Comparison of ENCODE assay signal across 14 cellular contexts in genomic region chr13:50149932-50150331, GRCh38.
A peak's percentile ranks its signal among the peaks of the same experiment; 100 is the strongest.
DNase-seq lines count a peak whose midpoint lies in the region; ATAC-seq and TF ChIP-seq lines count a peak whose summit lies in the region.
"Had no signal": no experiment of that assay in that cellular context is flagged by ENCODE, and none has a peak within 500 bp of the region (broad histone marks: within the 10 kb centered on the region; RNA-seq: fewer than 3 reads in every experiment).

No MANE protein-coding gene starts in this region.

- peak; percentile 94 for ATAC-seq in Right ventricle myocardium superior (ENCODE audit: poor library complexity)
- ATAC-seq: foreskin keratinocyte had no signal

- TF ChIP-seq CTCF in cardiac muscle cell (IDR thresholded peaks at IDR 0.05; ENCODE audit: low read depth, low read length) (no peak), thyroid gland (IDR thresholded peaks at IDR 0.05) (no peak)

- 91 to 98% methylated on average over 1 of the region's 1 CpG for WGBS in thyroid gland, 2 donors

- DNase-seq in Right ventricle myocardium superior (no peak), cardiac septum (ENCODE audit: low spot score) (no peak), OCI-M1 (lab: John Stamatoyannopoulos, UW) (peak; percentile 54), cardiac muscle cell (ENCODE audit: low read depth in 1 of 2, low spot score in 1 of 2) (peak; percentile 15 to 53), thyroid gland (peak; percentile 72 to 80), GOT3 (lab: John Stamatoyannopoulos, UW) (no peak), medulla oblongata (ENCODE audit: extremely low spot score) (no peak), HuH-7.5 (ENCODE audit: low spot score) (no peak)
- DNase-seq: activated CD4-positive, alpha-beta memory T cell treated with anti-CD3 and anti-CD28 coated beads, Interleukin-2, amount 10 ng/mL, durations not matched to agents 7 days and 5 days; activated gamma-delta T cell treated with Interleukin-2 at 50 U/mL for 16 hours; foreskin keratinocyte; T1000 had no signal

- no peaks in the 10 kb centered on the region for H3K36me3 ChIP-seq in cardiac muscle cell
- H3K36me3 ChIP-seq in thyroid gland, result no peaks in the 10 kb centered on the region
- H3K36me3 ChIP-seq: tibial nerve had no signal

- H3K4me1 ChIP-seq in cardiac muscle cell (ENCODE audit: low read depth) (peaks cover 3% of the 10 kb centered on the region), thyroid gland (peaks cover 12 to 14% of the 10 kb centered on the region in 2 donors)
- H3K4me1 ChIP-seq: foreskin keratinocyte, parathyroid adenoma had no signal

- H3K9me3 ChIP-seq in cardiac muscle cell (ENCODE audit: low read depth) (no peaks in the 10 kb centered on the region), thyroid gland (no peaks in the 10 kb centered on the region)
- H3K9me3 ChIP-seq: tibial nerve had no signal

- TF ChIP-seq POLR2A in thyroid gland (IDR thresholded peaks at IDR 0.05), result no peak

- H3K27ac ChIP-seq in cardiac muscle cell, result no peak overlapping the region
- H3K27ac ChIP-seq in thyroid gland, result no peak overlapping the region
- H3K27ac ChIP-seq: foreskin keratinocyte, parathyroid adenoma had no signal

- H3K27me3 ChIP-seq in cardiac muscle cell, result no peaks in the 10 kb centered on the region
- no peaks in the 10 kb centered on the region for H3K27me3 ChIP-seq in thyroid gland
- H3K27me3 ChIP-seq: tibial nerve had no signal

- H3K4me3 ChIP-seq in cardiac muscle cell (no peak overlapping the region), thyroid gland (replicated peaks in 1 of 3) (no peak overlapping the region)
- H3K4me3 ChIP-seq: tibial nerve had no signal

- intact Hi-C loops in Right ventricle myocardium superior (cut with DNase I) (no loop called here), cardiac septum (cut with DNase I) (no loop called here), thyroid gland (cut with DNase I) (no loop called here)

Comparison
In these comparisons a context has a peak if more than half of its experiments do, and no peak if none do; other contexts are left out.
1. DNase-seq: peak in OCI-M1 (single experiment), cardiac muscle cell (2 of 2) and thyroid gland (2 of 2); none in Right ventricle myocardium superior (single experiment), cardiac septum (single experiment), GOT3 (single experiment), medulla oblongata (single experiment) and HuH-7.5 (single experiment).